4 cellular contexts compared by ENCODE assay signal in genomic region chr3:107920538-107920937, GRCh38.
"Had no signal": no experiment of that assay in that cellular context is flagged by ENCODE, and none has a peak within 500 bp of the region (broad histone marks: within the 10 kb centered on the region; RNA-seq: fewer than 3 reads in every experiment).

No MANE protein-coding gene starts in this region.

- ATAC-seq: GM23338 had no signal

- H3K27ac Mint-ChIP-seq: GM23338, H9 had no signal

- H3K4me3 Mint-ChIP-seq: GM23338, H9 had no signal

- DNase-seq: H9, HCEC 1CT, IMR-90 had no signal
